ENCODE assay signal across 32 cellular contexts in genomic region chr1:45023663-45024062, GRCh38. TPM values are rescaled to one million over a fixed set of nuclear protein-coding genes. Genes with fewer than 3 reads are reported as not detected.
DNase-seq lines count a peak whose midpoint lies in the region; ATAC-seq, FAIRE-seq and TF ChIP-seq lines count a peak whose summit lies in the region.
"Had no signal": no experiment of that assay in that cellular context is flagged by ENCODE, and none has a peak within 500 bp of the region (broad histone marks: within the 10 kb centered on the region; RNA-seq: fewer than 3 reads in every experiment).

No MANE protein-coding gene starts in this region.

- H4K20me1 ChIP-seq in HepG2 (ENCODE audit: insufficient read depth, low read length): no peaks in the 10 kb centered on the region
- H4K20me1 ChIP-seq in K562 (replicated peaks; ENCODE audit: control insufficient read depth, insufficient read depth, low read length): no peaks in the 10 kb centered on the region
- H4K20me1 ChIP-seq: BLaER1; BLaER1 treated with 17β-estradiol and CSF1 and Interleukin-3, amounts not matched to agents 10 nM and 100 nM had no signal

- BruUV-seq in HepG2 (replicated peaks; lab: Mats Ljungman, UMichigan) (no TSS peak), K562 (replicated peaks; lab: Mats Ljungman, UMichigan) (no TSS peak)

- H3K27me3 ChIP-seq in HepG2 (ENCODE audit: control insufficient read depth in 1 of 2, insufficient read depth in 2 of 2, low read length in 2 of 2) (no peaks in the 10 kb centered on the region), right lobe of liver (no peaks in the 10 kb centered on the region), K562 (ENCODE audit: control insufficient read depth in 2 of 2, insufficient read depth in 2 of 2, low read length in 2 of 2) (no peaks in the 10 kb centered on the region)
- H3K27me3 ChIP-seq: BE2C; BLaER1; BLaER1 treated with 17β-estradiol and CSF1 and Interleukin-3, amounts not matched to agents 10 nM and 100 nM had no signal

- ATAC-seq in HepG2: no peak
- ATAC-seq in right lobe of liver: no peak
- no peak for ATAC-seq in A549
- ATAC-seq in K562: no peak
- ATAC-seq: CD8-positive, alpha-beta T cell had no signal

- no peak for FAIRE-seq in HepG2 (lab: Jason Lieb, UNC)
- FAIRE-seq in A549 (lab: Jason Lieb, UNC): no peak
- FAIRE-seq in K562 (lab: Jason Lieb, UNC): no peak
- FAIRE-seq: A204.1, D721Med had no signal

- no peaks in the 10 kb centered on the region for H3K4me1 ChIP-seq in HepG2 (ENCODE audit: insufficient read depth, low read length)
- peaks cover 0 to under 1% (median 0%) of the 10 kb centered on the region in 4 donors for H3K4me1 ChIP-seq in right lobe of liver
- H3K4me1 ChIP-seq in A549: no peaks in the 10 kb centered on the region
- 0 out of 5 replicates have a peak, but pooled peaks cover 0 to 2% of the 10 kb centered on the region in 2 experiments for H3K4me1 ChIP-seq in K562 (replicated peaks in 1 of 2; ENCODE audit: control insufficient read depth in 2 of 2, insufficient read depth in 2 of 2, low read length in 2 of 2)
- H3K4me1 ChIP-seq: BE2C, Caco-2 had no signal

- POLR2A ChIA-PET in HepG2 (lab: Yijun Ruan, JAX): no interaction called here
- POLR2A ChIA-PET in A549 (lab: Yijun Ruan, JAX): no interaction called here
- POLR2A ChIA-PET in K562 (lab: Yijun Ruan, JAX): interaction anchor here (0.6 kb wide), 1 partner anchor 249 kb away, joined by 3 read pairs; the partner anchor contains the start of gene RPS8

- intact Hi-C loops in HepG2 (cut with micrococcal nuclease; ENCODE audit: unreplicated experiment): no loop called here
- intact Hi-C loops in right lobe of liver (cut with DNase I): no loop called here
- intact Hi-C loops in K562 (cut with micrococcal nuclease): no loop called here

- no peak for DNase-seq in HepG2 (ENCODE audit: low spot score)
- no peak for DNase-seq in right lobe of liver
- no peak for DNase-seq in A549 (ENCODE audit: low read depth in 1 of 2, low spot score in 1 of 2)
- DNase-seq in K562 (ENCODE audit: extremely low read depth in 1 of 4, low spot score in 3 of 4): no peak
- DNase-seq in coronary artery (ENCODE audit: low spot score): no peak
- DNase-seq in RKO (ENCODE audit: low spot score): no peak
- DNase-seq: 8988T; ACHN; AML-193; BE2C; C1 segment of cervical spinal cord; Caco-2; Calu3; CD4-positive, alpha-beta memory T cell; CD4-positive, alpha-beta T cell; CD4-positive, CD25-positive, alpha-beta regulatory T cell; CD8-positive, alpha-beta memory T cell; CD8-positive, alpha-beta T cell; COR-L47; DMS 273 treated with DMSO at 0.1 percent for 48 hours; DMS153; DMS53; DMS79; DMS79 treated with DMSO at 0.1 percent for 48 hours; DND-41; EL had no signal

- H3K36me3 ChIP-seq in HepG2 (replicated peaks in 1 of 2; ENCODE audit: control insufficient read depth in 1 of 2, insufficient read depth in 2 of 2, low read length in 2 of 2) (no peaks in the 10 kb centered on the region), right lobe of liver (no peaks in the 10 kb centered on the region), K562 (ENCODE audit: control insufficient read depth, insufficient read depth, low read length) (no peaks in the 10 kb centered on the region)
- H3K36me3 ChIP-seq: BE2C; BLaER1; BLaER1 treated with 17β-estradiol and CSF1 and Interleukin-3, amounts not matched to agents 10 nM and 100 nM had no signal

- H3K9me1 ChIP-seq in K562 (ENCODE audit: control insufficient read depth, insufficient read depth, low read length): no peaks in the 10 kb centered on the region

- TF ChIP-seq RAD21 in HepG2 (CRISPR knock-in tag; IDR thresholded peaks at IDR 0.05) (no peak), A549 (conservative IDR thresholded peaks at IDR 0.05 in 1 of 2, IDR thresholded peaks at IDR 0.05 in 1 of 2) (no peak), K562 (CRISPR knock-in tag; conservative IDR thresholded peaks at IDR 0.05 in 1 of 2, IDR thresholded peaks at IDR 0.05 in 1 of 2) (no peak)

- TF ChIP-seq EP300 in HepG2 (IDR thresholded peaks at IDR 0.05; ENCODE audit: low read depth in 2 of 2, low read length in 2 of 2) (no peak), HepG2 (CRISPR knock-in tag; IDR thresholded peaks at IDR 0.05; ENCODE audit: borderline replicate concordance) (no peak), A549 (IDR thresholded peaks at IDR 0.05) (no peak), K562 (IDR thresholded peaks at IDR 0.05; ENCODE audit: low read length) (no peak)

- H3K27ac ChIP-seq in HepG2 (ENCODE audit: extremely low read length, insufficient read depth, low read length): no peak overlapping the region
- H3K27ac ChIP-seq in right lobe of liver: no peak overlapping the region
- no peak overlapping the region for H3K27ac ChIP-seq in A549
- no peak overlapping the region for H3K27ac ChIP-seq in K562 (ENCODE audit: extremely low read depth, low read depth, low read length)
- no peak overlapping the region for H3K27ac ChIP-seq in coronary artery
- H3K27ac ChIP-seq: 22Rv1; BLaER1; BLaER1 treated with 17β-estradiol and CSF1 and Interleukin-3, amounts not matched to agents 10 nM and 100 nM; C4-2B had no signal

- H2AFZ ChIP-seq in HepG2 (ENCODE audit: low read length) (no peak overlapping the region), K562 (ENCODE audit: low read depth, low read length) (no peak overlapping the region)

- TF ChIP-seq CTCF in HepG2 (CRISPR knock-in tag; IDR thresholded peaks at IDR 0.05) (no peak), right lobe of liver (IDR thresholded peaks at IDR 0.05) (no peak), A549 (IDR thresholded peaks at IDR 0.05) (no peak), K562 (IDR thresholded peaks at IDR 0.05 in 2 of 3, conservative IDR thresholded peaks at IDR 0.05 in 1 of 3; ENCODE audit: insufficient read depth in 2 of 3, low read depth in 1 of 3, low read length in 3 of 3) (no peak), coronary artery (IDR thresholded peaks at IDR 0.05) (no peak)

- TF ChIP-seq POLR2A in HepG2 (IDR thresholded peaks at IDR 0.05; ENCODE audit: insufficient read depth in 1 of 2, low read depth in 2 of 2, low read length in 2 of 2): no peak
- no peak for TF ChIP-seq POLR2A in right lobe of liver (IDR thresholded peaks at IDR 0.05)
- no peak for TF ChIP-seq POLR2A in A549 (IDR thresholded peaks at IDR 0.05; ENCODE audit: low read length)
- no peak for TF ChIP-seq POLR2A in K562 (conservative IDR thresholded peaks at IDR 0.05)

- in situ Hi-C loops in HepG2 (cut with HindIII; ENCODE audit: extremely low pct_ligation_motif_present, low pct_unique_long_range_greater_than_20kb): loop anchor here (25.0 kb wide), 1 partner anchor 186 kb away; the partner anchor contains the start of gene PTCH2
- in situ Hi-C loops in K562 (cut with MboI): no loop called here

- 86% methylated on average over 1 of the region's 1 CpG for WGBS in HepG2 (ENCODE audit: low lambda C conversion rate)
- WGBS in right lobe of liver (ENCODE audit: insufficient coverage, low coverage, low lambda C conversion rate, missing lambda C conversion rate): 100% methylated on average over 1 of the region's 1 CpG
- 21% methylated on average over 1 of the region's 1 CpG for WGBS in A549 (ENCODE audit: missing lambda C conversion rate)
- WGBS in K562 (ENCODE audit: insufficient coverage, low coverage, missing lambda C conversion rate): 7% methylated on average over 1 of the region's 1 CpG

- no peak overlapping the region for H3K4me2 ChIP-seq in HepG2 (ENCODE audit: low read depth, low read length)
- no peak overlapping the region for H3K4me2 ChIP-seq in A549
- no peak overlapping the region for H3K4me2 ChIP-seq in K562 (ENCODE audit: insufficient read depth, low read length)
- H3K4me2 ChIP-seq: BLaER1; BLaER1 treated with 17β-estradiol and CSF1 and Interleukin-3, amounts not matched to agents 10 nM and 100 nM had no signal

- H3K9me3 ChIP-seq in HepG2 (ENCODE audit: low read length) (no peaks in the 10 kb centered on the region), right lobe of liver (no peaks in the 10 kb centered on the region), A549 (no peaks in the 10 kb centered on the region), K562 (replicated peaks; ENCODE audit: control insufficient read depth, insufficient read depth, low read depth, low read length) (0 out of 2 replicates have a peak, but pooled peaks cover 1% of the 10 kb centered on the region)
- H3K9me3 ChIP-seq: BE2C, BLaER1, Caco-2 had no signal

- H3K4me3 ChIP-seq in HepG2 (replicated peaks in 1 of 3; ENCODE audit: insufficient read depth in 1 of 3, low read depth in 2 of 3, low read length in 3 of 3): no peak overlapping the region
- H3K4me3 ChIP-seq in right lobe of liver: no peak overlapping the region
- H3K4me3 ChIP-seq in A549: no peak overlapping the region
- H3K4me3 ChIP-seq in K562: no peak overlapping the region
- no peak overlapping the region for H3K4me3 ChIP-seq in coronary artery
- H3K4me3 ChIP-seq: BLaER1; BLaER1 treated with 17β-estradiol and CSF1 and Interleukin-3, amounts not matched to agents 10 nM and 100 nM had no signal

- H3K79me2 ChIP-seq in HepG2 (ENCODE audit: insufficient read depth, low read length) (no peaks in the 10 kb centered on the region), K562 (ENCODE audit: control insufficient read depth, insufficient read depth, low read length) (no peaks in the 10 kb centered on the region)

- no peak overlapping the region for H3K9ac ChIP-seq in HepG2 (ENCODE audit: insufficient read depth, low read depth, low read length)
- H3K9ac ChIP-seq in K562 (ENCODE audit: insufficient read depth in 1 of 2, low read depth in 2 of 2, low read length in 2 of 2): no peak overlapping the region
- H3K9ac ChIP-seq: BLaER1; BLaER1 treated with 17β-estradiol and CSF1 and Interleukin-3, amounts not matched to agents 10 nM and 100 nM had no signal

- CTCF ChIA-PET in HepG2 (lab: Yijun Ruan, JAX; ENCODE audit: low intra/inter-chr PET ratio, low total read pairs): no interaction called here
- CTCF ChIA-PET in A549 (lab: Yijun Ruan, JAX): no interaction called here
- CTCF ChIA-PET in K562 (lab: Yijun Ruan, JAX; ENCODE audit: low intra/inter-chr PET ratio): no interaction called here

RNA-seq across cellular contexts. Expression of gene UROD, which starts 11.6 kb away (rescaled TPM):
- total RNA-seq in HepG2 (2016; rRNA removed; fragmentation: Illumina TruSeq; extraction: Trizol): 171 and 243 TPM in 2 replicates
- 52.3 and 57.9 TPM in 2 replicates for total RNA-seq in HepG2 (2016; cell fraction: cytosol; rRNA removed; fragmentation: Illumina TruSeq; extraction: Trizol; ENCODE audit: low read depth)
- total RNA-seq in HepG2 (2016; cell fraction: insoluble cytoplasmic fraction; rRNA removed; fragmentation: Illumina TruSeq; extraction: Trizol): 176 and 234 TPM in 2 replicates
- total RNA-seq in HepG2 (2016; cell fraction: membrane; rRNA removed; fragmentation: Illumina TruSeq; extraction: Trizol): 80.0 and 84.0 TPM in 2 replicates
- 104 and 109 TPM in 2 replicates for total RNA-seq in HepG2 (2016; cell fraction: nucleus; rRNA removed; fragmentation: Illumina TruSeq; extraction: Trizol)
- polyA plus RNA-seq in HepG2 (2011; rRNA removed): 162 and 172 TPM in 2 replicates
- 149 and 186 TPM in 2 replicates for polyA plus RNA-seq in HepG2 (2011; cell fraction: cytosol; rRNA removed)
- polyA plus RNA-seq in HepG2 (2011; cell fraction: nucleus; rRNA removed): 221 and 235 TPM in 2 replicates
- 54.1 and 58.6 TPM in 2 replicates for polyA plus RNA-seq in HepG2 (2012)
- 54.0 and 55.9 TPM in 2 replicates for polyA plus RNA-seq in HepG2 (2016; cell fraction: cytosol; fragmentation: Illumina TruSeq; extraction: Trizol; ENCODE audit: low read depth)
- 208 and 224 TPM in 2 replicates for polyA plus RNA-seq in HepG2 (2016; cell fraction: insoluble cytoplasmic fraction; fragmentation: Illumina TruSeq; extraction: Trizol; ENCODE audit: low read depth)
- polyA plus RNA-seq in HepG2 (2016; cell fraction: membrane; fragmentation: Illumina TruSeq; extraction: Trizol; ENCODE audit: low read depth): 72.8 and 73.2 TPM in 2 replicates
- polyA plus RNA-seq in HepG2 (2016; cell fraction: nucleus; fragmentation: Illumina TruSeq; extraction: Trizol; ENCODE audit: insufficient read depth, low read depth): 178 and 190 TPM in 2 replicates
- 175 and 194 TPM in 2 replicates for polyA minus RNA-seq in HepG2 (2011; rRNA and poly(A)+ RNA removed; ENCODE audit: low replicate concordance)
- polyA minus RNA-seq in HepG2 (2011; cell fraction: cytosol; rRNA and poly(A)+ RNA removed): 36.4 and 37.4 TPM in 2 replicates
- polyA minus RNA-seq in HepG2 (2011; cell fraction: nucleus; rRNA and poly(A)+ RNA removed): 48.0 and 55.0 TPM in 2 replicates
- 10 to 100 TPM; 57.8 to 92.8 (median 71.2) TPM for total RNA-seq in right lobe of liver
- polyA plus RNA-seq in A549 (2011; rRNA removed): 59.0 and 74.5 TPM in 2 replicates
- 96.1 and 96.5 TPM in 2 replicates for polyA plus RNA-seq in A549 (2012; cell fraction: cytosol; rRNA removed)
- polyA plus RNA-seq in A549 (2012; cell fraction: nucleus; rRNA removed): 112 and 145 TPM in 2 replicates
- polyA plus RNA-seq in A549 (2017; fragmentation: RNase III; extraction: RNeasy Plus Mini Kit Qiagen cat#74134 plus additional on column Dnase treatment): 52.6 to 58.6 TPM (median 57.8 TPM) in 3 replicates
- polyA minus RNA-seq in A549 (2011; rRNA and poly(A)+ RNA removed): 48.4 and 59.4 TPM in 2 replicates
- total RNA-seq in K562 (2011; cell fraction: chromatin; rRNA removed; ENCODE audit: low replicate concordance): 626 and 1,262 TPM in 2 replicates
- total RNA-seq in K562 (2011; cell fraction: nucleolus; rRNA removed): 1,054 and 1,087 TPM in 2 replicates
- 885 and 908 TPM in 2 replicates for total RNA-seq in K562 (2011; cell fraction: nucleoplasm; rRNA removed)
- 781 and 785 TPM in 2 replicates for total RNA-seq in K562 (2014; rRNA removed)
- 415 and 533 TPM in 2 replicates for total RNA-seq in K562 (2014; rRNA removed; fragmentation: Illumina TruSeq; extraction: Trizol)
- total RNA-seq in K562 (2015; rRNA removed; fragmentation: Illumina TruSeq; extraction: Trizol): 534 and 555 TPM in 2 replicates
- 636 and 644 TPM in 2 replicates for total RNA-seq in K562 (2021)
- 1,018 and 1,100 TPM in 2 replicates for polyA plus RNA-seq in K562 (2011; rRNA removed)
- 1,522 and 2,076 TPM in 2 replicates for polyA plus RNA-seq in K562 (2011; cell fraction: cytosol; rRNA removed)
- polyA plus RNA-seq in K562 (2011; cell fraction: nucleus; rRNA removed): 2,252 and 2,347 TPM in 2 replicates
- 601 and 622 TPM in 2 replicates for polyA plus RNA-seq in K562 (2012)
- polyA plus RNA-seq in K562 (2014; fragmentation: Illumina TruSeq; extraction: Trizol): 977 and 1,110 TPM in 2 replicates
- polyA plus RNA-seq in K562 (2014; fragmentation: Nextera tagmentation; extraction: Ambion mirVana): 1,000 to 10,000 TPM; 2,545 to 2,933 TPM
- polyA plus RNA-seq in K562 (2014; rRNA removed): 1,156 and 1,201 TPM in 2 replicates
- 505 and 658 TPM in 2 replicates for polyA minus RNA-seq in K562 (2011; rRNA and poly(A)+ RNA removed)
- polyA minus RNA-seq in K562 (2011; cell fraction: cytosol; rRNA and poly(A)+ RNA removed): 286 and 319 TPM in 2 replicates
- polyA minus RNA-seq in K562 (2011; cell fraction: nucleus; rRNA and poly(A)+ RNA removed): 356 and 526 TPM in 2 replicates

RNA-seq across cellular contexts. Expression of gene HECTD3, which starts 12.5 kb away (rescaled TPM):
- total RNA-seq in HepG2 (2016; rRNA removed; fragmentation: Illumina TruSeq; extraction: Trizol): 16.2 and 18.6 TPM in 2 replicates
- total RNA-seq in HepG2 (2016; cell fraction: cytosol; rRNA removed; fragmentation: Illumina TruSeq; extraction: Trizol; ENCODE audit: low read depth): 2.3 and 2.5 TPM in 2 replicates
- total RNA-seq in HepG2 (2016; cell fraction: insoluble cytoplasmic fraction; rRNA removed; fragmentation: Illumina TruSeq; extraction: Trizol): 13.8 and 18.5 TPM in 2 replicates
- total RNA-seq in HepG2 (2016; cell fraction: membrane; rRNA removed; fragmentation: Illumina TruSeq; extraction: Trizol): 4.6 and 6.4 TPM in 2 replicates
- total RNA-seq in HepG2 (2016; cell fraction: nucleus; rRNA removed; fragmentation: Illumina TruSeq; extraction: Trizol): 14.0 and 15.5 TPM in 2 replicates
- 24.5 and 27.1 TPM in 2 replicates for polyA plus RNA-seq in HepG2 (2011; rRNA removed)
- 19.4 and 21.0 TPM in 2 replicates for polyA plus RNA-seq in HepG2 (2011; cell fraction: cytosol; rRNA removed)
- polyA plus RNA-seq in HepG2 (2011; cell fraction: nucleus; rRNA removed): 86.2 and 90.2 TPM in 2 replicates
- 11.7 and 15.3 TPM in 2 replicates for polyA plus RNA-seq in HepG2 (2012)
- 1.4 and 1.9 TPM in 2 replicates for polyA plus RNA-seq in HepG2 (2016; cell fraction: cytosol; fragmentation: Illumina TruSeq; extraction: Trizol; ENCODE audit: low read depth)
- 17.1 and 21.5 TPM in 2 replicates for polyA plus RNA-seq in HepG2 (2016; cell fraction: insoluble cytoplasmic fraction; fragmentation: Illumina TruSeq; extraction: Trizol; ENCODE audit: low read depth)
- 4.6 and 6.1 TPM in 2 replicates for polyA plus RNA-seq in HepG2 (2016; cell fraction: membrane; fragmentation: Illumina TruSeq; extraction: Trizol; ENCODE audit: low read depth)
- polyA plus RNA-seq in HepG2 (2016; cell fraction: nucleus; fragmentation: Illumina TruSeq; extraction: Trizol; ENCODE audit: insufficient read depth, low read depth): 38.8 and 41.9 TPM in 2 replicates
- polyA minus RNA-seq in HepG2 (2011; rRNA and poly(A)+ RNA removed; ENCODE audit: low replicate concordance): 38.1 and 44.2 TPM in 2 replicates
- 13.9 and 14.3 TPM in 2 replicates for polyA minus RNA-seq in HepG2 (2011; cell fraction: cytosol; rRNA and poly(A)+ RNA removed)
- 17.5 and 23.1 TPM in 2 replicates for polyA minus RNA-seq in HepG2 (2011; cell fraction: nucleus; rRNA and poly(A)+ RNA removed)
- 10 to 100 TPM; 26.8 to 38.2 (median 29.1) TPM for total RNA-seq in right lobe of liver
- polyA plus RNA-seq in A549 (2011; rRNA removed): 17.5 and 24.2 TPM in 2 replicates
- polyA plus RNA-seq in A549 (2012; cell fraction: cytosol; rRNA removed): 19.8 and 21.3 TPM in 2 replicates
- 32.8 and 37.6 TPM in 2 replicates for polyA plus RNA-seq in A549 (2012; cell fraction: nucleus; rRNA removed)
- 15.9 to 21.8 TPM (median 19.6 TPM) in 3 replicates for polyA plus RNA-seq in A549 (2017; fragmentation: RNase III; extraction: RNeasy Plus Mini Kit Qiagen cat#74134 plus additional on column Dnase treatment)
- polyA minus RNA-seq in A549 (2011; rRNA and poly(A)+ RNA removed): 21.9 and 23.6 TPM in 2 replicates
- total RNA-seq in K562 (2011; cell fraction: chromatin; rRNA removed; ENCODE audit: low replicate concordance): 71.0 and 140 TPM in 2 replicates
- 70.4 and 73.5 TPM in 2 replicates for total RNA-seq in K562 (2011; cell fraction: nucleolus; rRNA removed)
- total RNA-seq in K562 (2011; cell fraction: nucleoplasm; rRNA removed): 74.3 and 95.3 TPM in 2 replicates
- total RNA-seq in K562 (2014; rRNA removed): 18.9 and 24.5 TPM in 2 replicates
- 12.4 and 15.0 TPM in 2 replicates for total RNA-seq in K562 (2014; rRNA removed; fragmentation: Illumina TruSeq; extraction: Trizol)
- total RNA-seq in K562 (2015; rRNA removed; fragmentation: Illumina TruSeq; extraction: Trizol): 15.3 and 16.9 TPM in 2 replicates
- total RNA-seq in K562 (2021): 50.7 and 50.8 TPM in 2 replicates
- polyA plus RNA-seq in K562 (2011; rRNA removed): 37.8 and 45.2 TPM in 2 replicates
- polyA plus RNA-seq in K562 (2011; cell fraction: cytosol; rRNA removed): 50.2 and 64.7 TPM in 2 replicates
- polyA plus RNA-seq in K562 (2011; cell fraction: nucleus; rRNA removed): 125 TPM in 2 replicates
- polyA plus RNA-seq in K562 (2012): 41.1 and 54.2 TPM in 2 replicates
- 42.2 and 43.9 TPM in 2 replicates for polyA plus RNA-seq in K562 (2014; fragmentation: Illumina TruSeq; extraction: Trizol)
- polyA plus RNA-seq in K562 (2014; fragmentation: Nextera tagmentation; extraction: Ambion mirVana): 1 to 10 TPM; 6.3 to 9.8 TPM
- polyA plus RNA-seq in K562 (2014; rRNA removed): 32.4 and 42.2 TPM in 2 replicates
- 50.3 and 71.9 TPM in 2 replicates for polyA minus RNA-seq in K562 (2011; rRNA and poly(A)+ RNA removed)
- polyA minus RNA-seq in K562 (2011; cell fraction: cytosol; rRNA and poly(A)+ RNA removed): 28.9 and 35.3 TPM in 2 replicates
- polyA minus RNA-seq in K562 (2011; cell fraction: nucleus; rRNA and poly(A)+ RNA removed): 21.5 and 27.9 TPM in 2 replicates

RNA-seq across cellular contexts. Expression of gene EIF2B3, which starts 37.3 kb away (rescaled TPM):
- total RNA-seq in HepG2 (2016; rRNA removed; fragmentation: Illumina TruSeq; extraction: Trizol) (41.0 and 62.6 TPM in 2 replicates), right lobe of liver (10 to 100 TPM; 12.0 to 29.1 (median 17.2) TPM), K562 (2014; rRNA removed) (94.5 and 101 TPM in 2 replicates), K562 (2014; rRNA removed; fragmentation: Illumina TruSeq; extraction: Trizol) (184 and 199 TPM in 2 replicates), K562 (2015; rRNA removed; fragmentation: Illumina TruSeq; extraction: Trizol) (141 and 149 TPM in 2 replicates), K562 (2021) (124 and 127 TPM in 2 replicates)
- 9.5 and 10.1 TPM in 2 replicates for total RNA-seq in HepG2 (2016; cell fraction: cytosol; rRNA removed; fragmentation: Illumina TruSeq; extraction: Trizol; ENCODE audit: low read depth)
- total RNA-seq in HepG2 (2016; cell fraction: insoluble cytoplasmic fraction; rRNA removed; fragmentation: Illumina TruSeq; extraction: Trizol): 39.3 and 67.7 TPM in 2 replicates
- total RNA-seq in HepG2 (2016; cell fraction: membrane; rRNA removed; fragmentation: Illumina TruSeq; extraction: Trizol): 13.5 and 13.7 TPM in 2 replicates
- total RNA-seq in HepG2 (2016; cell fraction: nucleus; rRNA removed; fragmentation: Illumina TruSeq; extraction: Trizol): 24.8 and 30.1 TPM in 2 replicates
- polyA plus RNA-seq in HepG2 (2011; rRNA removed) (17.1 and 20.1 TPM in 2 replicates), A549 (2011; rRNA removed) (25.4 and 35.2 TPM in 2 replicates), A549 (2017; fragmentation: RNase III; extraction: RNeasy Plus Mini Kit Qiagen cat#74134 plus additional on column Dnase treatment) (21.4 to 25.8 TPM (median 22.1 TPM) in 3 replicates), K562 (2011; rRNA removed) (119 and 161 TPM in 2 replicates), K562 (2014; fragmentation: Illumina TruSeq; extraction: Trizol) (128 and 148 TPM in 2 replicates), K562 (2014; fragmentation: Nextera tagmentation; extraction: Ambion mirVana) (100 to 1,000 TPM; 393 to 523 TPM), K562 (2014; rRNA removed) (118 and 121 TPM in 2 replicates)
- 14.3 and 17.4 TPM in 2 replicates for polyA plus RNA-seq in HepG2 (2011; cell fraction: cytosol; rRNA removed)
- polyA plus RNA-seq in HepG2 (2011; cell fraction: nucleus; rRNA removed): 4.6 and 6.5 TPM in 2 replicates
- 18.6 and 21.6 TPM in 2 replicates for polyA plus RNA-seq in HepG2 (2012)
- polyA plus RNA-seq in HepG2 (2016; cell fraction: cytosol; fragmentation: Illumina TruSeq; extraction: Trizol; ENCODE audit: low read depth): 5.6 and 5.8 TPM in 2 replicates
- polyA plus RNA-seq in HepG2 (2016; cell fraction: insoluble cytoplasmic fraction; fragmentation: Illumina TruSeq; extraction: Trizol; ENCODE audit: low read depth): 51.1 and 52.1 TPM in 2 replicates
- 6.7 and 6.9 TPM in 2 replicates for polyA plus RNA-seq in HepG2 (2016; cell fraction: membrane; fragmentation: Illumina TruSeq; extraction: Trizol; ENCODE audit: low read depth)
- polyA plus RNA-seq in HepG2 (2016; cell fraction: nucleus; fragmentation: Illumina TruSeq; extraction: Trizol; ENCODE audit: insufficient read depth, low read depth): 14.3 and 17.5 TPM in 2 replicates
- polyA minus RNA-seq in HepG2 (2011; rRNA and poly(A)+ RNA removed; ENCODE audit: low replicate concordance): 12.9 and 18.9 TPM in 2 replicates
- 8.2 and 12.9 TPM in 2 replicates for polyA minus RNA-seq in HepG2 (2011; cell fraction: cytosol; rRNA and poly(A)+ RNA removed)
- 24.9 and 35.5 TPM in 2 replicates for polyA minus RNA-seq in HepG2 (2011; cell fraction: nucleus; rRNA and poly(A)+ RNA removed)
- 16.4 and 19.6 TPM in 2 replicates for polyA plus RNA-seq in A549 (2012; cell fraction: cytosol; rRNA removed)
- 9.4 and 13.2 TPM in 2 replicates for polyA plus RNA-seq in A549 (2012; cell fraction: nucleus; rRNA removed)
- polyA minus RNA-seq in A549 (2011; rRNA and poly(A)+ RNA removed): 16.7 and 18.4 TPM in 2 replicates
- 135 and 205 TPM in 2 replicates for total RNA-seq in K562 (2011; cell fraction: chromatin; rRNA removed; ENCODE audit: low replicate concordance)
- 72.0 and 79.1 TPM in 2 replicates for total RNA-seq in K562 (2011; cell fraction: nucleolus; rRNA removed)
- total RNA-seq in K562 (2011; cell fraction: nucleoplasm; rRNA removed): 103 and 112 TPM in 2 replicates
- polyA plus RNA-seq in K562 (2011; cell fraction: cytosol; rRNA removed): 52.0 and 80.5 TPM in 2 replicates
- 26.0 and 39.6 TPM in 2 replicates for polyA plus RNA-seq in K562 (2011; cell fraction: nucleus; rRNA removed)
- 57.6 and 118 TPM in 2 replicates for polyA plus RNA-seq in K562 (2012)
- polyA minus RNA-seq in K562 (2011; rRNA and poly(A)+ RNA removed): 217 and 243 TPM in 2 replicates
- polyA minus RNA-seq in K562 (2011; cell fraction: cytosol; rRNA and poly(A)+ RNA removed): 41.9 and 56.7 TPM in 2 replicates
- 64.4 and 88.5 TPM in 2 replicates for polyA minus RNA-seq in K562 (2011; cell fraction: nucleus; rRNA and poly(A)+ RNA removed)

Comparison
In these comparisons a context has a peak if more than half of its experiments do, and no peak if none do; other contexts are left out.
1. Of the 241 proteins assayed by ChIP-seq in both HepG2 and K562: peak only in HepG2: none; only in K562: ZFP36 and ZNF407; in both: none; in neither: 239.